ENCODE assay signal across 8 cellular contexts in the genomic region with DNA sequence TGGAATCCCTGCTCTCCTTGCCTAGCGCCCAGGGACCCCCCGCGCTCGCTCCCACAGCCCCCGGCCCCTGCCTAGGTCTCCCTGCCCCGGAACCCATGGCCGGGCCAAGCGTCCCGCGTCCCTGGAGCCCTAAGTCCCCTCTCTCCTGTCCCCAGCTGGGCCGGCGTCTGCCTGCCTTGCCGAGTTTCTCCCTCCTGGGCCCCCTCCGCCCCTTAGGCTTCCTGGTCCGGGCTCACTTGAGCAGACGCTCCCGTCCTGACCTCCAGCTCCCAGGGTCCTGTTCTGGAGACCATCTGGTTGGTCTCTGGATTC. TPM values are rescaled to one million over a fixed set of nuclear protein-coding genes. Genes with fewer than 3 reads are reported as not detected.
A peak's percentile ranks its signal among the peaks of the same experiment; 100 is the strongest.
DNase-seq lines count a peak whose midpoint lies in the region; ATAC-seq, FAIRE-seq and TF ChIP-seq lines count a peak whose summit lies in the region.

No MANE protein-coding gene starts in this region.

- H3K27ac Mint-ChIP-seq in H9 = peak overlapping the region in 2 of 3 experiments; percentile 64 to 88; a peak in 2 of 7 replicates
- peak overlapping the region; percentile 85 for H3K27ac Mint-ChIP-seq in activated T-helper 1 cell treated with anti-CD3 and anti-CD28 coated beads, Interleukin-12 subunit alpha, Interleukin-12 subunit beta, Interleukin-2, Interleukin-4 antibody, amounts not matched to agents 30 ng/mL and 10 ng/mL and 1 ng/mL, durations not matched to agents 14 hours and 24 hours and 36 hours

- no peak overlapping the region for H2BK120ac ChIP-seq in H9 (ENCODE audit: low read depth, low read length, poor library complexity, severe bottlenecking)

- no peaks in the 10 kb centered on the region; a peak in 1 of 5 replicates for H3K9me3 Mint-ChIP-seq in H9
- H3K9me3 Mint-ChIP-seq in activated T-helper 1 cell treated with anti-CD3 and anti-CD28 coated beads, Interleukin-12 subunit alpha, Interleukin-12 subunit beta, Interleukin-2, Interleukin-4 antibody, amounts not matched to agents 30 ng/mL and 10 ng/mL and 1 ng/mL, durations not matched to agents 14 hours and 24 hours and 36 hours = no peaks in the 10 kb centered on the region

- H3K4ac ChIP-seq in H9 (ENCODE audit: low read depth, low read length) = no peak overlapping the region

- H2BK20ac ChIP-seq in H9 (ENCODE audit: low read depth, low read length, poor library complexity, severe bottlenecking) = no peak overlapping the region

- no peaks in the 10 kb centered on the region for H3K27me3 ChIP-seq in AG04450 (ENCODE audit: control insufficient read depth, insufficient read depth, low read length)
- no peaks in the 10 kb centered on the region for H3K27me3 ChIP-seq in H9 (ENCODE audit: insufficient read depth, low read length)
- H3K27me3 ChIP-seq in testis = no peaks in the 10 kb centered on the region

- no peak for TF ChIP-seq POLR2A in testis (IDR thresholded peaks at IDR 0.05)

- peaks cover 23% of the 10 kb centered on the region; the same call in 1 of the 2 replicates for H3K79me2 ChIP-seq in H9 (ENCODE audit: insufficient read depth, low read length)

- H3K27ac ChIP-seq in AG04450 (ENCODE audit: low read depth, low read length) (peak overlapping the region; percentile 11), H9 (ENCODE audit: insufficient read length, low read depth, low read length) (no peak overlapping the region), kidney (ENCODE audit: low read depth in 2 of 2, low read length in 2 of 2) (no peak overlapping the region), testis (peak overlapping the region; percentile 36 to 91)

- no peak overlapping the region for H4K8ac ChIP-seq in H9 (replicated peaks; ENCODE audit: insufficient read length, low read depth, low read length)

- H2BK5ac ChIP-seq in H9 (ENCODE audit: insufficient read length, low read length) = no peak overlapping the region

- no peaks in the 10 kb centered on the region for H3K36me3 ChIP-seq in kidney (ENCODE audit: control insufficient read depth in 1 of 2, insufficient read depth in 2 of 2, low read length in 2 of 2)
- no peaks in the 10 kb centered on the region for H3K36me3 ChIP-seq in testis (ENCODE audit: low read depth, missing control alignments)

- no peak overlapping the region for H2AFZ ChIP-seq in H9 (ENCODE audit: low read length)

- no peak overlapping the region for H2BK15ac ChIP-seq in H9 (ENCODE audit: low read depth, low read length)

- no peak overlapping the region for H4K91ac ChIP-seq in H9 (ENCODE audit: insufficient read length, low read depth, low read length)

- H3K23me2 ChIP-seq in H9 (ENCODE audit: insufficient read length, low read depth, low read length, poor library complexity, severe bottlenecking) = peaks cover 8% of the 10 kb centered on the region

- no peak overlapping the region for H3K56ac ChIP-seq in H9 (ENCODE audit: insufficient read length, low read depth, low read length)

- no peak overlapping the region for H3T11ph ChIP-seq in H9 (ENCODE audit: low read length)

- H3K14ac ChIP-seq in H9 (ENCODE audit: insufficient read depth, low read length) = no peak overlapping the region; the same call in 1 of the 2 replicates

- H3K9ac ChIP-seq in H9 (ENCODE audit: extremely low read depth, insufficient read length, low read length) = peak overlapping the region; percentile 84
- H3K9ac ChIP-seq in kidney (ENCODE audit: low read length in 2 of 2) = peak overlapping the region; percentile 58 to 79

- no peak for DNase-seq in AG04450 (ENCODE audit: low read depth, low spot score)
- no peak for DNase-seq in H9
- DNase-seq in activated T-helper 1 cell treated with anti-CD3 and anti-CD28 coated beads, Interleukin-12 subunit alpha, Interleukin-12 subunit beta, Interleukin-2, Interleukin-4 antibody, amounts not matched to agents 30 ng/mL and 10 ng/mL and 1 ng/mL, durations not matched to agents 14 hours and 24 hours and 36 hours (ENCODE audit: low spot score) = no peak
- DNase-seq in kidney = peak; percentile 86
- DNase-seq in testis = no peak
- no peak for DNase-seq in NCI-H2029 (lab: John Stamatoyannopoulos, UW)
- DNase-seq in sciatic nerve (ENCODE audit: low spot score) = no peak

- no peak overlapping the region for H4K5ac ChIP-seq in H9 (ENCODE audit: insufficient read length, low read depth, low read length)

- H3K4me2 ChIP-seq in H9 (ENCODE audit: insufficient read depth, insufficient read length, low read length) = peak overlapping the region; percentile 86

- no peaks in the 10 kb centered on the region for H4K20me1 ChIP-seq in H9 (ENCODE audit: control insufficient read depth, insufficient read depth, insufficient read length)

- no peak for TF ChIP-seq CTCF in AG04450 (IDR thresholded peaks at IDR 0.05; ENCODE audit: low read depth, low read length)
- no peak for TF ChIP-seq CTCF in H9 (conservative IDR thresholded peaks at IDR 0.05)
- no peak for TF ChIP-seq CTCF in kidney (IDR thresholded peaks at IDR 0.05; ENCODE audit: borderline replicate concordance, extremely low read depth, insufficient read depth)
- TF ChIP-seq CTCF in testis (IDR thresholded peaks at IDR 0.05) = no peak

- H2AK5ac ChIP-seq in H9 (ENCODE audit: insufficient read length, low read length) = no peak overlapping the region

- peaks cover 7 to 11% (median 10%) of the 10 kb centered on the region in 3 experiments; a peak in 6 of 7 replicates for H3K36me3 Mint-ChIP-seq in H9 (ENCODE audit: insufficient read depth in 1 of 3, low read depth in 3 of 3)
- H3K36me3 Mint-ChIP-seq in activated T-helper 1 cell treated with anti-CD3 and anti-CD28 coated beads, Interleukin-12 subunit alpha, Interleukin-12 subunit beta, Interleukin-2, Interleukin-4 antibody, amounts not matched to agents 30 ng/mL and 10 ng/mL and 1 ng/mL, durations not matched to agents 14 hours and 24 hours and 36 hours (ENCODE audit: low read depth) = peaks cover 20% of the 10 kb centered on the region

- H3K9me3 ChIP-seq in AG04450 (ENCODE audit: control insufficient read depth, insufficient read depth, low read length) (no peaks in the 10 kb centered on the region; the same call in 1 of the 2 replicates), H9 (ENCODE audit: control insufficient read depth, low read depth, low read length) (no peaks in the 10 kb centered on the region), kidney (ENCODE audit: control insufficient read depth in 1 of 2, low read length in 2 of 2) (no peaks in the 10 kb centered on the region), testis (no peaks in the 10 kb centered on the region)

- whole genome bisulfite sequencing in H9 (ENCODE audit: extremely low coverage, insufficient read length, low lambda C conversion rate) = no CpG with 5 or more reads among the region's 17 CpGs
- WGBS in testis, 2 donors = 0% methylated on average over 7 to 17 of the region's 17 CpGs

- peak overlapping the region; percentile 89 for H3K4me3 ChIP-seq in AG04450 (ENCODE audit: low read depth, low read length)
- H3K4me3 ChIP-seq in kidney (ENCODE audit: low read length in 2 of 2) = peak overlapping the region; percentile 73 to 76
- peak overlapping the region; percentile 89 for H3K4me3 ChIP-seq in testis

- POLR2A ChIA-PET in AG04450 (lab: Yijun Ruan, JAX) = interaction anchor here (0.6 kb wide), 1 partner anchor 43 kb away, joined by 3 read pairs; no protein-coding TSS in a partner anchor

- intact Hi-C loops in activated T-helper 1 cell treated with anti-CD3 and anti-CD28 coated beads, Interleukin-12 subunit alpha, Interleukin-12 subunit beta, Interleukin-2, Interleukin-4 antibody, amounts not matched to agents 30 ng/mL and 10 ng/mL and 1 ng/mL, durations not matched to agents 14 hours and 24 hours and 36 hours (cut with micrococcal nuclease) = loop anchor here (10.0 kb wide), 2 partner anchors 402 to 1218 kb away; a partner anchor contains a TSS
- intact Hi-C loops in kidney (cut with DNase I) (no loop called here), testis (cut with DNase I; ENCODE audit: low total_unique reads) (no loop called here), sciatic nerve (cut with DNase I) (no loop called here)

- FAIRE-seq in kidney (lab: Jason Lieb, UNC) = no peak

- peak overlapping the region; percentile 90 to 93 for H3K4me3 Mint-ChIP-seq in H9
- peak overlapping the region; percentile 93 for H3K4me3 Mint-ChIP-seq in activated T-helper 1 cell treated with anti-CD3 and anti-CD28 coated beads, Interleukin-12 subunit alpha, Interleukin-12 subunit beta, Interleukin-2, Interleukin-4 antibody, amounts not matched to agents 30 ng/mL and 10 ng/mL and 1 ng/mL, durations not matched to agents 14 hours and 24 hours and 36 hours

- H3K4me1 ChIP-seq in H9 (ENCODE audit: insufficient read depth, low read length) (no peaks in the 10 kb centered on the region), kidney (ENCODE audit: control insufficient read depth in 1 of 2, insufficient read depth in 1 of 2, low read depth in 1 of 2, low read length in 2 of 2) (peaks cover 0 to 13% of the 10 kb centered on the region in 2 donors), testis (peaks cover 13% of the 10 kb centered on the region)

- no peak overlapping the region for H3K23ac ChIP-seq in H9 (ENCODE audit: insufficient read length, low read depth, low read length)

- H3K18ac ChIP-seq in H9 (ENCODE audit: insufficient read length, low read depth, low read length) = no peak overlapping the region

- ATAC-seq in HG02973 (IDR thresholded peaks at IDR 0.05; ENCODE audit: unreplicated experiment) (no peak), sciatic nerve (no peak)

- peaks cover 1% of the 10 kb centered on the region; the same call in 1 of the 2 replicates for H3K27me3 Mint-ChIP-seq in H9 (ENCODE audit: low read depth)
- no peaks in the 10 kb centered on the region for H3K27me3 Mint-ChIP-seq in activated T-helper 1 cell treated with anti-CD3 and anti-CD28 coated beads, Interleukin-12 subunit alpha, Interleukin-12 subunit beta, Interleukin-2, Interleukin-4 antibody, amounts not matched to agents 30 ng/mL and 10 ng/mL and 1 ng/mL, durations not matched to agents 14 hours and 24 hours and 36 hours (ENCODE audit: insufficient read depth)

- H3K79me1 ChIP-seq in H9 (ENCODE audit: insufficient read depth, low read depth, low read length, poor library complexity, severe bottlenecking) = peaks cover 22% of the 10 kb centered on the region

- H3K4me1 Mint-ChIP-seq in H9 = peaks cover 14 to 26% of the 10 kb centered on the region in 2 experiments
- peaks cover 42% of the 10 kb centered on the region for H3K4me1 Mint-ChIP-seq in activated T-helper 1 cell treated with anti-CD3 and anti-CD28 coated beads, Interleukin-12 subunit alpha, Interleukin-12 subunit beta, Interleukin-2, Interleukin-4 antibody, amounts not matched to agents 30 ng/mL and 10 ng/mL and 1 ng/mL, durations not matched to agents 14 hours and 24 hours and 36 hours (ENCODE audit: low read depth)

- H2BK12ac ChIP-seq in H9 (ENCODE audit: insufficient read length, low read depth, low read length) = no peak overlapping the region

- CTCF ChIA-PET in AG04450 (lab: Charles Lee) = no interaction called here

RNA-seq across cellular contexts. Expression of a gene that starts 0.6 kb away (rescaled TPM):
- polyA plus RNA-seq in AG04450 (2011; rRNA removed) = 27.1 and 40.3 TPM in 2 replicates
- 24.5 and 37.8 TPM in 2 replicates for polyA minus RNA-seq in AG04450 (2011; rRNA and poly(A)+ RNA removed)
- 94.8 and 100 TPM in 2 replicates for total RNA-seq in H9 (2021)
- 112 and 118 TPM in 2 replicates for total RNA-seq in activated T-helper 1 cell treated with anti-CD3 and anti-CD28 coated beads, Interleukin-12 subunit alpha, Interleukin-12 subunit beta, Interleukin-2, Interleukin-4 antibody, amounts not matched to agents 30 ng/mL and 10 ng/mL and 1 ng/mL, durations not matched to agents 14 hours and 24 hours and 36 hours
- total RNA-seq in kidney = 43.3 TPM
- 63.2 TPM for polyA plus RNA-seq in kidney (ENCODE audit: insufficient read depth, low read depth, low replicate concordance)
- total RNA-seq in testis = 10 to 100 TPM; 65.3 to 65.5 TPM
- 50.2 TPM for polyA plus RNA-seq in testis (ENCODE audit: insufficient read depth, low read depth, low replicate concordance)
- total RNA-seq in sciatic nerve = 25.4 TPM

RNA-seq across cellular contexts. Expression of a gene that starts 7.8 kb away (rescaled TPM):
- polyA plus RNA-seq in AG04450 (2011; rRNA removed) (not detected in 2 replicates), kidney (ENCODE audit: insufficient read depth, low read depth, low replicate concordance) (0.67 TPM), testis (ENCODE audit: insufficient read depth, low read depth, low replicate concordance) (0.61 TPM)
- polyA minus RNA-seq in AG04450 (2011; rRNA and poly(A)+ RNA removed) = not detected in 2 replicates
- total RNA-seq in H9 (2021) (not detected in 2 replicates), kidney (5.1 TPM), testis (under 1 TPM; 0.39 to 0.81 TPM), sciatic nerve (3.1 TPM)
- total RNA-seq in activated T-helper 1 cell treated with anti-CD3 and anti-CD28 coated beads, Interleukin-12 subunit alpha, Interleukin-12 subunit beta, Interleukin-2, Interleukin-4 antibody, amounts not matched to agents 30 ng/mL and 10 ng/mL and 1 ng/mL, durations not matched to agents 14 hours and 24 hours and 36 hours = 44.3 and 45.3 TPM in 2 replicates

RNA-seq across cellular contexts. Expression of a gene that starts 38.1 kb away (rescaled TPM):
- polyA plus RNA-seq in AG04450 (2011; rRNA removed) (not detected in 2 replicates), kidney (ENCODE audit: insufficient read depth, low read depth, low replicate concordance) (0.15 TPM), testis (ENCODE audit: insufficient read depth, low read depth, low replicate concordance) (6.6 TPM)
- not detected in 2 replicates for polyA minus RNA-seq in AG04450 (2011; rRNA and poly(A)+ RNA removed)
- total RNA-seq in H9 (2021) (4.8 TPM in 2 replicates), kidney (0.38 TPM), testis (1 to 10 TPM; 3.1 to 8.7 TPM), sciatic nerve (0.18 TPM)
- total RNA-seq in activated T-helper 1 cell treated with anti-CD3 and anti-CD28 coated beads, Interleukin-12 subunit alpha, Interleukin-12 subunit beta, Interleukin-2, Interleukin-4 antibody, amounts not matched to agents 30 ng/mL and 10 ng/mL and 1 ng/mL, durations not matched to agents 14 hours and 24 hours and 36 hours = 0.08 and 0.12 TPM in 2 replicates

RNA-seq across cellular contexts. Expression of a gene that starts 50.5 kb away (rescaled TPM):
- polyA plus RNA-seq in AG04450 (2011; rRNA removed) = not detected in 2 replicates
- not detected in 2 replicates for polyA minus RNA-seq in AG04450 (2011; rRNA and poly(A)+ RNA removed)
- total RNA-seq in H9 (2021) = 0.20 TPM in 1 of 2 replicates, not detected in the other
- total RNA-seq in activated T-helper 1 cell treated with anti-CD3 and anti-CD28 coated beads, Interleukin-12 subunit alpha, Interleukin-12 subunit beta, Interleukin-2, Interleukin-4 antibody, amounts not matched to agents 30 ng/mL and 10 ng/mL and 1 ng/mL, durations not matched to agents 14 hours and 24 hours and 36 hours = 103 and 109 TPM in 2 replicates
- 8.7 TPM for total RNA-seq in kidney
- 1.7 TPM for polyA plus RNA-seq in kidney (ENCODE audit: insufficient read depth, low read depth, low replicate concordance)
- total RNA-seq in testis = 1 to 10 TPM; 2.5 to 3.6 TPM
- 4.0 TPM for polyA plus RNA-seq in testis (ENCODE audit: insufficient read depth, low read depth, low replicate concordance)
- 9.5 TPM for total RNA-seq in sciatic nerve

Comparison
In these comparisons a context has a peak if more than half of its experiments do, and no peak if none do; other contexts are left out.
1. H3K27ac ChIP-seq: peak in AG04450 (single experiment) and testis (2 of 2); none in H9 (single experiment) and kidney (0 of 2).
2. Peak in every context shown above with its lines, with median percentiles within 50 percentile points of each other: H3K4me3 ChIP-seq.